8 cellular contexts compared by ENCODE assay signal in the genomic region with DNA sequence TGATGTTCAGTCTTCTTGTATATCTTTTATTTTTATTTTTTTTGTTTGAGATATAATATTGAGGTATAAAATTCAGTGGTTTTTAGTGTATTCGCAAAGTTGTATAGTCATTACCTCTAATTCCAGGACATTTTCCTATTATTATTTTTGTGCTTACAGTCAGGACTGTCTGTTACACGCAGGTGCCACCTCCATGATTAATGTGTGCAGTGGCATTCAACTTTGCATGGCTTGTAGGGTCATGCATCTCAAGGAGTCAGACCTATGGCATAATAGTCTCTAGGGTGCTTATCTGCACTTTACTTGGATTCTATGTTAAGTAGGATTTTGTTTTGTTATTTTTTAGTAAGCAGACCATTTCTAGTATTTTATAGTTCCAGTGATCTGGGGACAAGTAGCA. TPM values are rescaled to one million over a fixed set of nuclear protein-coding genes. Genes with fewer than 3 reads are reported as not detected.
DNase-seq lines count a peak whose midpoint lies in the region; ATAC-seq lines count a peak whose summit lies in the region.

No MANE protein-coding gene starts in this region.

- H3K36me3 ChIP-seq in iPS-20b (ENCODE audit: insufficient read depth, low read depth, low read length), result peaks cover 35% of the 10 kb centered on the region

- H3K27me3 Mint-ChIP-seq in T-helper 1 cell treated with Interleukin-12 subunit alpha and Interleukin-12 subunit beta and Interleukin-4 antibody, amounts not matched to agents 30 μg/mL and 1 μg/mL, for 36 hours (ENCODE audit: low read depth), result no peaks in the 10 kb centered on the region
- no peaks in the 10 kb centered on the region for H3K27me3 Mint-ChIP-seq in activated CD8-positive, alpha-beta T cell treated with anti-CD3 and anti-CD28 coated beads, Interleukin-2, amount 10 ng/mL, durations not matched to agents 7 days and 5 days (ENCODE audit: low read depth)
- no peaks in the 10 kb centered on the region for H3K27me3 Mint-ChIP-seq in stimulated activated naive CD8-positive, alpha-beta T cell treated with anti-CD3 and anti-CD28 coated beads, Interleukin-15, amount 100 ng/mL, for 72 hours

- CTCF ChIA-PET in activated CD8-positive, alpha-beta T cell treated with anti-CD3 and anti-CD28 coated beads, Interleukin-2, amount 10 ng/mL, durations not matched to agents 7 days and 5 days (lab: Charles Lee), result interaction anchor here (0.6 to 1.1 kb wide), 2 partner anchors 19 to 41 kb away, joined by 3 read pairs; no protein-coding TSS in a partner anchor

- no peak for DNase-seq in T-helper 1 cell
- DNase-seq in activated CD8-positive, alpha-beta T cell treated with anti-CD3 and anti-CD28 coated beads, Interleukin-2, amount 10 ng/mL, durations not matched to agents 7 days and 5 days, result no peak
- no peak for DNase-seq in stimulated activated naive CD8-positive, alpha-beta T cell treated with anti-CD3 and anti-CD28 coated beads, Interleukin-15, amount 100 ng/mL, for 72 hours

- POLR2A ChIA-PET in activated CD8-positive, alpha-beta T cell treated with anti-CD3 and anti-CD28 coated beads, Interleukin-2, amount 10 ng/mL, durations not matched to agents 7 days and 5 days (lab: Charles Lee), result interaction anchor here (0.6 to 1.3 kb wide), 3 partner anchors 49 to 295 kb away, joined by 3 read pairs; a partner anchor contains a TSS

- peaks cover 5% of the 10 kb centered on the region; the same call in 1 of the 2 replicates for H3K4me1 ChIP-seq in iPS-20b (ENCODE audit: insufficient read depth, low read length)

- H3K27me3 ChIP-seq in iPS-20b (ENCODE audit: insufficient read depth, low read length), result no peaks in the 10 kb centered on the region

- no peak for ATAC-seq in activated CD8-positive, alpha-beta T cell treated with anti-CD3 and anti-CD28 coated beads, Interleukin-2, amount 10 ng/mL, durations not matched to agents 7 days and 5 days
- no peak for ATAC-seq in stimulated activated naive CD8-positive, alpha-beta T cell treated with anti-CD3 and anti-CD28 coated beads, Interleukin-15, amount 100 ng/mL, for 72 hours
- no peak for ATAC-seq in GM19397 (IDR thresholded peaks at IDR 0.05; ENCODE audit: unreplicated experiment)
- no peak for ATAC-seq in GM21447 (IDR thresholded peaks at IDR 0.05; ENCODE audit: unreplicated experiment)
- ATAC-seq in GM21390 (IDR thresholded peaks at IDR 0.05; ENCODE audit: unreplicated experiment), result no peak

- peaks cover 20% of the 10 kb centered on the region for H3K4me1 Mint-ChIP-seq in T-helper 1 cell treated with Interleukin-12 subunit alpha and Interleukin-12 subunit beta and Interleukin-4 antibody, amounts not matched to agents 30 μg/mL and 1 μg/mL, for 36 hours (ENCODE audit: low read depth)
- peaks cover 31% of the 10 kb centered on the region for H3K4me1 Mint-ChIP-seq in activated CD8-positive, alpha-beta T cell treated with anti-CD3 and anti-CD28 coated beads, Interleukin-2, amount 10 ng/mL, durations not matched to agents 7 days and 5 days (ENCODE audit: low read depth)
- H3K4me1 Mint-ChIP-seq in stimulated activated naive CD8-positive, alpha-beta T cell treated with anti-CD3 and anti-CD28 coated beads, Interleukin-15, amount 100 ng/mL, for 72 hours, result peaks cover 24% of the 10 kb centered on the region

- peak overlapping the region; percentile 85 for H3K4me3 Mint-ChIP-seq in T-helper 1 cell treated with Interleukin-12 subunit alpha and Interleukin-12 subunit beta and Interleukin-4 antibody, amounts not matched to agents 30 μg/mL and 1 μg/mL, for 36 hours
- H3K4me3 Mint-ChIP-seq in activated CD8-positive, alpha-beta T cell treated with anti-CD3 and anti-CD28 coated beads, Interleukin-2, amount 10 ng/mL, durations not matched to agents 7 days and 5 days, result peak overlapping the region; percentile 95
- H3K4me3 Mint-ChIP-seq in stimulated activated naive CD8-positive, alpha-beta T cell treated with anti-CD3 and anti-CD28 coated beads, Interleukin-15, amount 100 ng/mL, for 72 hours, result peak overlapping the region; percentile 95

- peak overlapping the region; percentile 93 for H3K4me3 ChIP-seq in iPS-20b (ENCODE audit: low read length)

- peak overlapping the region; percentile 88 for H3K27ac Mint-ChIP-seq in T-helper 1 cell treated with Interleukin-12 subunit alpha and Interleukin-12 subunit beta and Interleukin-4 antibody, amounts not matched to agents 30 μg/mL and 1 μg/mL, for 36 hours
- H3K27ac Mint-ChIP-seq in activated CD8-positive, alpha-beta T cell treated with anti-CD3 and anti-CD28 coated beads, Interleukin-2, amount 10 ng/mL, durations not matched to agents 7 days and 5 days, result peak overlapping the region; percentile 89
- H3K27ac Mint-ChIP-seq in stimulated activated naive CD8-positive, alpha-beta T cell treated with anti-CD3 and anti-CD28 coated beads, Interleukin-15, amount 100 ng/mL, for 72 hours, result peak overlapping the region in 1 of 2 donors; percentile 90

- peaks cover 19% of the 10 kb centered on the region for H3K36me3 Mint-ChIP-seq in T-helper 1 cell treated with Interleukin-12 subunit alpha and Interleukin-12 subunit beta and Interleukin-4 antibody, amounts not matched to agents 30 μg/mL and 1 μg/mL, for 36 hours (ENCODE audit: low read depth)
- peaks cover 26% of the 10 kb centered on the region for H3K36me3 Mint-ChIP-seq in activated CD8-positive, alpha-beta T cell treated with anti-CD3 and anti-CD28 coated beads, Interleukin-2, amount 10 ng/mL, durations not matched to agents 7 days and 5 days (ENCODE audit: low read depth)

- no peaks in the 10 kb centered on the region for H3K9me3 Mint-ChIP-seq in T-helper 1 cell treated with Interleukin-12 subunit alpha and Interleukin-12 subunit beta and Interleukin-4 antibody, amounts not matched to agents 30 μg/mL and 1 μg/mL, for 36 hours
- H3K9me3 Mint-ChIP-seq in activated CD8-positive, alpha-beta T cell treated with anti-CD3 and anti-CD28 coated beads, Interleukin-2, amount 10 ng/mL, durations not matched to agents 7 days and 5 days (ENCODE audit: insufficient read depth), result no peaks in the 10 kb centered on the region
- H3K9me3 Mint-ChIP-seq in stimulated activated naive CD8-positive, alpha-beta T cell treated with anti-CD3 and anti-CD28 coated beads, Interleukin-15, amount 100 ng/mL, for 72 hours, result no peaks in the 10 kb centered on the region

- H3K9me3 ChIP-seq in iPS-20b (ENCODE audit: insufficient read depth, low read depth, low read length), result no peaks in the 10 kb centered on the region

- H3K9ac ChIP-seq in iPS-20b (ENCODE audit: low read depth, low read length), result no peak overlapping the region

- H3K27ac ChIP-seq in iPS-20b (ENCODE audit: low read length), result no peak overlapping the region

RNA-seq across cellular contexts. Expression of a gene that starts 1.0 kb away (rescaled TPM):
- total RNA-seq in activated CD8-positive, alpha-beta T cell treated with anti-CD3 and anti-CD28 coated beads, Interleukin-2, amount 10 ng/mL, durations not matched to agents 7 days and 5 days, result 10 to 100 TPM; 43.4 to 44.0 TPM

RNA-seq across cellular contexts. Expression of a gene that starts 56.7 kb away (rescaled TPM):
- 100 to 1,000 TPM; 667 to 682 TPM for total RNA-seq in activated CD8-positive, alpha-beta T cell treated with anti-CD3 and anti-CD28 coated beads, Interleukin-2, amount 10 ng/mL, durations not matched to agents 7 days and 5 days

RNA-seq across cellular contexts. Expression of a gene that starts 58.5 kb away (rescaled TPM):
- total RNA-seq in activated CD8-positive, alpha-beta T cell treated with anti-CD3 and anti-CD28 coated beads, Interleukin-2, amount 10 ng/mL, durations not matched to agents 7 days and 5 days, result not detected
